8 cellular contexts compared by ENCODE assay signal in the genomic region with DNA sequence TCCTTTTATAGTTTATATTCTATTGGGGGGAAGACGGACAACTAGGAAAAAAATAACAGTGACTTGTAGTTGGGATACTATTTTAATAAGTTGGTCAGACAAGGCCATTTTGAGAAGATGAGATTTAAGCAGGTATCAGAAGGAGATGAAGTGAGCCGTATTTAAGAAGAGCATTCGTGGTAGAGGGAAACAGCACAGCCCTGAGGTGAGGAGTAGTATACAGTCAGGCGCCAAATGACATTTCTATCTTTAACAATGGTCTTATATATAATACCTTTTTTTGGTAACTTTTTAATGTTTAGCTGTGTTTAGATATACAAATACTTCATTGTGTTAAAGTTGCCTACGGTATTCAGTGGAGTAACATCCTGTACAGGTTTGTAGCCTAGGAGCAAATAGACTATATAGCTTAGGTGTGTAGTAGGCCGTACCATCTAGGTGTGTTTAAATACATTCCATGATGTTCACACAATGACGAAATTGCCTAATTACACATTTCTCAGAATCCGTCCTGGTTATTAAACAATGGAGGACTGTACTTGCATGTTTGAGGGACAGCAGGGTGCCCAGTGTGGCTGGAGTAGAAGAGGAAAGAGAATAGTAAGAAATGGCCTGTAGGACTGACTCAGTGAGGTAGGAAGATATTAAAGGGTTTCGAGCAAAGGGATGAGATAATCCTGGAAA.
DNase-seq lines count a peak whose midpoint lies in the region; ATAC-seq, FAIRE-seq and TF ChIP-seq lines count a peak whose summit lies in the region.

No MANE protein-coding gene starts in this region.

- H3K36me3 Mint-ChIP-seq in central memory CD8-positive, alpha-beta T cell (ENCODE audit: insufficient read depth) = peaks cover 24% of the 10 kb centered on the region
- H3K36me3 Mint-ChIP-seq in nephron (ENCODE audit: low read depth) = peaks cover 33% of the 10 kb centered on the region

- peak; percentile 5 for DNase-seq in NCI-H2107 treated with DMSO at 0.1 percent for 48 hours (lab: John Stamatoyannopoulos, UW; ENCODE audit: unreplicated experiment)
- no peak for DNase-seq in central memory CD8-positive, alpha-beta T cell (ENCODE audit: low spot score in 2 of 2)
- no peak for DNase-seq in COLO668 (lab: John Stamatoyannopoulos, UW; ENCODE audit: unreplicated experiment)
- DNase-seq in urothelium cell line (ENCODE audit: low spot score) = no peak
- DNase-seq in GM13976 (ENCODE audit: low spot score) = no peak

- FAIRE-seq in urothelium cell line (lab: Jason Lieb, UNC) = no peak

- TF ChIP-seq CTCF in GM12873 (IDR thresholded peaks at IDR 0.05; ENCODE audit: insufficient read depth, low read depth, low read length, missing control alignments) (peak; percentile 47), nephron (IDR thresholded peaks at IDR 0.05; ENCODE audit: unreplicated experiment in 3 of 3) (peak in 1 of 3 experiments; percentile 14), GM13976 (IDR thresholded peaks at IDR 0.05; ENCODE audit: borderline replicate concordance, control extremely low read depth, extremely low read depth, insufficient read depth, missing control alignments) (no peak)

- peaks cover 42% of the 10 kb centered on the region for H3K4me1 Mint-ChIP-seq in central memory CD8-positive, alpha-beta T cell
- H3K4me1 Mint-ChIP-seq in nephron = peaks cover 26% of the 10 kb centered on the region

- no peaks in the 10 kb centered on the region for H3K9me3 Mint-ChIP-seq in central memory CD8-positive, alpha-beta T cell
- peaks cover 5% of the 10 kb centered on the region for H3K9me3 Mint-ChIP-seq in nephron

- no peak for ATAC-seq in central memory CD8-positive, alpha-beta T cell (replicated peaks; ENCODE audit: extremely low read depth, poor library complexity, severe bottlenecking)
- ATAC-seq in GM18517 (IDR thresholded peaks at IDR 0.05; ENCODE audit: unreplicated experiment) = no peak

- H3K27ac Mint-ChIP-seq in central memory CD8-positive, alpha-beta T cell (ENCODE audit: low read depth) = peak overlapping the region; percentile 95
- H3K27ac Mint-ChIP-seq in nephron = peak overlapping the region; percentile 98 to 100 (median 99)

- no peaks in the 10 kb centered on the region for H3K27me3 Mint-ChIP-seq in central memory CD8-positive, alpha-beta T cell
- no peaks in the 10 kb centered on the region for H3K27me3 Mint-ChIP-seq in nephron (ENCODE audit: low read depth)

- peak overlapping the region; percentile 94 for H3K4me3 Mint-ChIP-seq in central memory CD8-positive, alpha-beta T cell
- peak overlapping the region; percentile 93 to 95 (median 94) for H3K4me3 Mint-ChIP-seq in nephron

- in situ Hi-C loops in GM13976 (cut with MboI; ENCODE audit: low sequenced_read_pairs, unreplicated experiment) = no loop called here
